Comparison of ENCODE assay signal across 1 cellular context in genomic region chr3:30687930-30688570, GRCh38.
TF ChIP-seq lines count a peak whose summit lies in the region.

No MANE protein-coding gene starts in this region.

TF ChIP-seq in WTC11, 78 proteins besides CTCF, POLR2A, EP300 and RAD21 (continued from another document):
- TF ChIP-seq, protein P1, sequence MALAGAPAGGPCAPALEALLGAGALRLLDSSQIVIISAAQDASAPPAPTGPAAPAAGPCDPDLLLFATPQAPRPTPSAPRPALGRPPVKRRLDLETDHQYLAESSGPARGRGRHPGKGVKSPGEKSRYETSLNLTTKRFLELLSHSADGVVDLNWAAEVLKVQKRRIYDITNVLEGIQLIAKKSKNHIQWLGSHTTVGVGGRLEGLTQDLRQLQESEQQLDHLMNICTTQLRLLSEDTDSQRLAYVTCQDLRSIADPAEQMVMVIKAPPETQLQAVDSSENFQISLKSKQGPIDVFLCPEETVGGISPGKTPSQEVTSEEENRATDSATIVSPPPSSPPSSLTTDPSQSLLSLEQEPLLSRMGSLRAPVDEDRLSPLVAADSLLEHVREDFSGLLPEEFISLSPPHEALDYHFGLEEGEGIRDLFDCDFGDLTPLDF (CRISPR knock-in tag; IDR thresholded peaks at IDR 0.05): no peak
- TF ChIP-seq AFF4 (CRISPR knock-in tag; IDR thresholded peaks at IDR 0.05; ENCODE audit: borderline replicate concordance): no peak
TF ChIP-seq in WTC11: peak in this region for 0.
